ENCODE assay signal across 10 cellular contexts in genomic region chr14:35821546-35822411, GRCh38. TPM values are rescaled to one million over a fixed set of nuclear protein-coding genes. Genes with fewer than 3 reads are reported as not detected.
A peak's percentile ranks its signal among the peaks of the same experiment; 100 is the strongest.
DNase-seq lines count a peak whose midpoint lies in the region; ATAC-seq, FAIRE-seq and TF ChIP-seq lines count a peak whose summit lies in the region.
"Had no signal": no experiment of that assay in that cellular context is flagged by ENCODE, and none has a peak within 500 bp of the region (broad histone marks: within the 10 kb centered on the region; RNA-seq: fewer than 3 reads in every experiment).

No MANE protein-coding gene starts in this region.

- H3K4me1 ChIP-seq in Caco-2 (no peaks in the 10 kb centered on the region), Peyer's patch (no peaks in the 10 kb centered on the region), transverse colon (peaks cover 0 to 10% (median 0%) of the 10 kb centered on the region in 4 donors)

- TF ChIP-seq CTCF in Caco-2 (IDR thresholded peaks at IDR 0.05; ENCODE audit: insufficient read depth in 1 of 2, low read depth in 1 of 2, low read length in 1 of 2, severe bottlenecking in 1 of 2, unreplicated experiment in 1 of 2), result peak; percentile 68 to 73
- peak; percentile 58 to 71 (median 67) for TF ChIP-seq CTCF in Peyer's patch (IDR thresholded peaks at IDR 0.05)
- peak; percentile 94 for TF ChIP-seq CTCF in fibroblast of mammary gland (conservative IDR thresholded peaks at IDR 0.05; ENCODE audit: control insufficient read depth, insufficient read depth, low read depth, low read length)
- peak; percentile 62 to 77 (median 68) for TF ChIP-seq CTCF in transverse colon (IDR thresholded peaks at IDR 0.05)

- H3K27me3 ChIP-seq in Caco-2 (replicated peaks; ENCODE audit: control insufficient read depth, insufficient read depth, low read length) (no peaks in the 10 kb centered on the region), Peyer's patch (no peaks in the 10 kb centered on the region), transverse colon (no peaks in the 10 kb centered on the region)

- H3K36me3 Mint-ChIP-seq in Caco-2 (ENCODE audit: insufficient read depth, unreplicated experiment), result peaks cover 9% of the 10 kb centered on the region
- H3K36me3 Mint-ChIP-seq: naive thymus-derived CD4-positive, alpha-beta T cell had no signal

- in situ Hi-C loops in transverse colon (cut with MboI; ENCODE audit: low pct_ligation_motif_present in 1 of 4, low pct_unique_long_range_greater_than_20kb in 1 of 4, low sequenced_read_pairs in 3 of 4), result loop anchor here in 1 of 4 donors (25.0 kb wide), 1 partner anchor 684 kb away; no protein-coding TSS in a partner anchor

- FAIRE-seq in H54 (lab: Jason Lieb, UNC), result peak; percentile 45

- no peak overlapping the region for H3K4me3 ChIP-seq in Caco-2 (ENCODE audit: low read depth, low read length)
- H3K4me3 ChIP-seq in Peyer's patch, result no peak overlapping the region
- H3K4me3 ChIP-seq in fibroblast of mammary gland (ENCODE audit: control insufficient read depth, low read depth, low read length), result no peak overlapping the region
- no peak overlapping the region for H3K4me3 ChIP-seq in transverse colon

- BruUV-seq in Caco-2 (replicated peaks; lab: Mats Ljungman, UMichigan), result no TSS peak

- H3K36me3 ChIP-seq in Caco-2 (ENCODE audit: control insufficient read depth, insufficient read depth, low read length), result no peaks in the 10 kb centered on the region
- H3K36me3 ChIP-seq in Peyer's patch, result no peaks in the 10 kb centered on the region
- H3K36me3 ChIP-seq in transverse colon, result no peaks in the 10 kb centered on the region

- DNase-seq in Caco-2 (peak in 1 of 2 experiments; percentile 41), H54 (ENCODE audit: insufficient read length, low spot score) (peak; percentile 33), Peyer's patch (no peak), fibroblast of mammary gland (ENCODE audit: low read depth) (peak; percentile 55), transverse colon (no peak), NCI-H1105 (lab: John Stamatoyannopoulos, UW) (no peak)
- no peak for DNase-seq in stimulated activated CD4-positive, alpha-beta T cell treated with anti-CD3 and anti-CD28 coated beads, Interleukin-2, amount 100 ng/mL, for 24 hours

- H3K9me3 ChIP-seq in Caco-2 (no peaks in the 10 kb centered on the region), Peyer's patch (no peaks in the 10 kb centered on the region), transverse colon (no peaks in the 10 kb centered on the region)

- H3K4me3 Mint-ChIP-seq in Caco-2 (ENCODE audit: unreplicated experiment), result no peak overlapping the region
- H3K4me3 Mint-ChIP-seq: T-helper 1 cell treated with Interleukin-12 subunit alpha and Interleukin-12 subunit beta and Interleukin-4 antibody, amounts not matched to agents 30 μg/mL and 1 μg/mL, for 36 hours had no signal

- H3K27ac ChIP-seq in Peyer's patch (no peak overlapping the region), transverse colon (no peak overlapping the region)

- H3K27ac Mint-ChIP-seq in Caco-2 (ENCODE audit: unreplicated experiment), result no peak overlapping the region
- H3K27ac Mint-ChIP-seq: naive thymus-derived CD4-positive, alpha-beta T cell; T-helper 1 cell treated with Interleukin-12 subunit alpha and Interleukin-12 subunit beta and Interleukin-4 antibody, amounts not matched to agents 30 μg/mL and 1 μg/mL, for 36 hours had no signal

- no peak for TF ChIP-seq EP300 in transverse colon (IDR thresholded peaks at IDR 0.05; ENCODE audit: low read depth)

- no peak for ATAC-seq in HG02571 (IDR thresholded peaks at IDR 0.05; ENCODE audit: unreplicated experiment)
- ATAC-seq: naive thymus-derived CD4-positive, alpha-beta T cell had no signal

- POLR2A ChIA-PET in Caco-2 (lab: Charles Lee), result no interaction called here

- no peaks in the 10 kb centered on the region for H3K9me3 Mint-ChIP-seq in Caco-2 (ENCODE audit: unreplicated experiment)
- H3K9me3 Mint-ChIP-seq: T-helper 1 cell treated with Interleukin-12 subunit alpha and Interleukin-12 subunit beta and Interleukin-4 antibody, amounts not matched to agents 30 μg/mL and 1 μg/mL, for 36 hours had no signal

- H3K4me1 Mint-ChIP-seq in Caco-2 (ENCODE audit: low read depth, unreplicated experiment), result no peaks in the 10 kb centered on the region

- CTCF ChIA-PET in Caco-2 (lab: Charles Lee), result interaction anchor here (1.0 kb wide), 1 partner anchor 288 kb away, joined by 4 read pairs; the partner anchor contains the start of gene INSM2

- 24 to 26% methylated on average over 7 of the region's 7 CpGs for WGBS in transverse colon (ENCODE audit: low coverage in 1 of 2), 2 donors

- intact Hi-C loops in Caco-2 (cut with micrococcal nuclease; ENCODE audit: unreplicated experiment), result no loop called here
- intact Hi-C loops in transverse colon (cut with DNase I; ENCODE audit: low total_unique reads), result no loop called here

- peaks cover 3% of the 10 kb centered on the region for H3K27me3 Mint-ChIP-seq in Caco-2 (ENCODE audit: insufficient read depth, unreplicated experiment)
- H3K27me3 Mint-ChIP-seq: naive thymus-derived CD4-positive, alpha-beta T cell had no signal

- no peak for TF ChIP-seq POLR2A in H54 (IDR thresholded peaks at IDR 0.05; ENCODE audit: low read depth, low read length)
- no peak for TF ChIP-seq POLR2A in Peyer's patch (IDR thresholded peaks at IDR 0.05)
- no peak for TF ChIP-seq POLR2A in transverse colon (IDR thresholded peaks at IDR 0.05)

RNA-seq across cellular contexts. Expression of gene BRMS1L, which starts 4.4 kb away (rescaled TPM):
- 10.4 and 11.4 TPM in 2 replicates for total RNA-seq in Caco-2 (2022)
- 1 to 10 TPM in 3 of 4 donors, under 1 TPM in 1; 0.53 to 4.1 (median 2.4) TPM for total RNA-seq in Peyer's patch
- total RNA-seq in transverse colon, result 1 to 10 TPM in 3 of 4 donors, under 1 TPM in 1; 1.00 to 4.6 (median 3.7) TPM

RNA-seq across cellular contexts. Expression of gene RALGAPA1, which starts 12.7 kb away (rescaled TPM):
- total RNA-seq in Caco-2 (2022) (28.9 and 29.2 TPM in 2 replicates), Peyer's patch (100 to 1,000 TPM in 2 of 4 donors, 10 to 100 TPM in 2; 61.8 to 163 (median 89.4) TPM), transverse colon (100 to 1,000 TPM in 3 of 4 donors, 10 to 100 TPM in 1; 84.7 to 122 (median 119) TPM)

Comparison
In these comparisons a context has a peak if more than half of its experiments do, and no peak if none do; other contexts are left out.
1. DNase-seq: peak in H54 (single experiment) and fibroblast of mammary gland (single experiment); none in Peyer's patch (0 of 3), transverse colon (single experiment), NCI-H1105 (single experiment) and stimulated activated CD4-positive, alpha-beta T cell treated with anti-CD3 and anti-CD28 coated beads, Interleukin-2, amount 100 ng/mL, for 24 hours (0 of 2).
2. Peak in every context shown above with its lines, with median percentiles within 50 percentile points of each other: CTCF ChIP-seq.